In the genomic region with DNA sequence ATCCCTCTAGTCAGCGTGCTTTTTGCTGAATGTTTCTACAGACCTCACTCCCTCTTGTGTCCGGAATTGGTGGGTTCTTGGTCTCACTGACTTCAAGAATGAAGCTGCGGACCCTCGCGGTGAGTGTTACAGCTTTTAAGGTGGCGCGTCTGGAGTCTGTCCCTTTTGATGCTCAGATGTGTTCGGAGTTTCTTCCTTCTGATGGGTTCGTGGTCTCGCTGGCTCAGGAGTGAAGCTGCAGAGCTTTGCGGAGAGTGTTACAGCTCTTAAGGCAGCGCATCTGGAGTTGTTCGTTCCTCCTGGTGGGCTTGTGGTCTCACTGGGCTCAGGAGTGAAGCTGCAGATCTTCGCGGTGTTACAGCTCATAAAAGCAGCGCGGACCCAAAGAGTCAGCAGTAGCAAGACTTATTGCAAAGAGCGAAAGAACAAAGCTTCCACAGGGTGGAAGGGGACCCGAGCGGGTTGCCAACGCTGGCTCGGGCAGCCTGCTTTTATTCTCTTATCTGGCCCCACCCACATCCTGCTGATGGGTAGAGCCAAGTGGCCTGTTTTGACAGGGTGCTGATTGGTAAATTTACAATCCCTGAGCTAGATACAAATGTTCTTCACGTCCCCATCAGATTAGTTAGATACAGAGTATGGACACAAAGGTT, we compare ENCODE assay signal across 10 cellular contexts. TPM values are rescaled to one million over a fixed set of nuclear protein-coding genes. Genes with fewer than 3 reads are reported as not detected.
DNase-seq lines count a peak whose midpoint lies in the region; ATAC-seq and TF ChIP-seq lines count a peak whose summit lies in the region.
"Not testable (repeated sequence)": the region's sequence is repeated elsewhere in the genome, so short reads cannot be mapped to it uniquely, and the experiment has no call there.
"Had no signal": no experiment of that assay in that cellular context is flagged by ENCODE, and none has a peak within 500 bp of the region (broad histone marks: within the 10 kb centered on the region; RNA-seq: fewer than 3 reads in every experiment).

No MANE protein-coding gene starts in this region.

- CTCF ChIA-PET in CD8-positive, alpha-beta T cell (lab: Charles Lee) = interaction anchor here (1.2 to 5.1 kb wide), 7 partner anchors 11 to 161 kb away, joined by 3 to 45 read pairs (median 10); no protein-coding TSS in a partner anchor
- CTCF ChIA-PET in activated CD8-positive, alpha-beta T cell treated with anti-CD3 and anti-CD28 coated beads, Interleukin-2, amount 10 ng/mL, durations not matched to agents 7 days and 5 days (lab: Charles Lee) = interaction anchor here (0.8 to 24.6 kb wide), 6 partner anchors 9 to 318 kb away, joined by 3 to 401 read pairs (median 11); a partner anchor contains a TSS
- CTCF ChIA-PET in activated naive CD4-positive, alpha-beta T cell treated with anti-CD3 and anti-CD28 coated beads for 36 hours (lab: Charles Lee) = interaction anchor here (0.6 to 1.8 kb wide), 5 partner anchors 10 to 75 kb away, joined by 3 to 7 read pairs (median 5); no protein-coding TSS in a partner anchor

- H3K4me1 Mint-ChIP-seq in CD8-positive, alpha-beta T cell (ENCODE audit: low read depth) = peaks cover 72% of the 10 kb centered on the region
- peaks cover 65% of the 10 kb centered on the region for H3K4me1 Mint-ChIP-seq in T-helper 1 cell treated with Interleukin-12 subunit alpha and Interleukin-12 subunit beta and Interleukin-4 antibody, amounts not matched to agents 30 μg/mL and 1 μg/mL, for 36 hours (ENCODE audit: low read depth)
- peaks cover 79% of the 10 kb centered on the region for H3K4me1 Mint-ChIP-seq in activated CD8-positive, alpha-beta T cell treated with anti-CD3 and anti-CD28 coated beads, Interleukin-2, amount 10 ng/mL, durations not matched to agents 7 days and 5 days (ENCODE audit: low read depth)
- peaks cover 56% of the 10 kb centered on the region for H3K4me1 Mint-ChIP-seq in activated naive CD4-positive, alpha-beta T cell treated with anti-CD3 and anti-CD28 coated beads for 36 hours (ENCODE audit: low read depth)
- H3K4me1 Mint-ChIP-seq in dendritic cell treated with granulocyte-macrophage colony-stimulating factor and Interleukin-4, amounts not matched to agents 40 ng/mL and 50 ng/mL, for 4 days (ENCODE audit: low read depth) = peaks cover 81% of the 10 kb centered on the region
- H3K4me1 Mint-ChIP-seq in naive thymus-derived CD8-positive, alpha-beta T cell = peaks cover 37 to 85% (median 69%) of the 10 kb centered on the region in 4 donors
- H3K4me1 Mint-ChIP-seq in stimulated activated naive B cell treated with anti-CD40 and anti-IgM and Interleukin-4, amounts not matched to agents 10 μg/mL and 1 μg/mL and 100 μg/mL, for 72 hours = peaks cover 36 to 73% of the 10 kb centered on the region in 2 donors

- not testable (repeated sequence) for H3K27me3 Mint-ChIP-seq in CD8-positive, alpha-beta T cell (ENCODE audit: low read depth); T-helper 1 cell treated with Interleukin-12 subunit alpha and Interleukin-12 subunit beta and Interleukin-4 antibody, amounts not matched to agents 30 μg/mL and 1 μg/mL, for 36 hours (ENCODE audit: low read depth); activated CD8-positive, alpha-beta T cell treated with anti-CD3 and anti-CD28 coated beads, Interleukin-2, amount 10 ng/mL, durations not matched to agents 7 days and 5 days (ENCODE audit: low read depth); activated naive CD4-positive, alpha-beta T cell treated with anti-CD3 and anti-CD28 coated beads for 36 hours (ENCODE audit: low read depth); dendritic cell treated with granulocyte-macrophage colony-stimulating factor and Interleukin-4, amounts not matched to agents 40 ng/mL and 50 ng/mL, for 4 days; naive thymus-derived CD8-positive, alpha-beta T cell; stimulated activated naive B cell treated with anti-CD40 and anti-IgM and Interleukin-4, amounts not matched to agents 10 μg/mL and 1 μg/mL and 100 μg/mL, for 72 hours

- peak overlapping the region; percentile 94 for H3K27ac Mint-ChIP-seq in CD8-positive, alpha-beta T cell
- peak overlapping the region; percentile 69 for H3K27ac Mint-ChIP-seq in T-helper 1 cell treated with Interleukin-12 subunit alpha and Interleukin-12 subunit beta and Interleukin-4 antibody, amounts not matched to agents 30 μg/mL and 1 μg/mL, for 36 hours
- H3K27ac Mint-ChIP-seq in activated CD8-positive, alpha-beta T cell treated with anti-CD3 and anti-CD28 coated beads, Interleukin-2, amount 10 ng/mL, durations not matched to agents 7 days and 5 days = peak overlapping the region; percentile 86
- H3K27ac Mint-ChIP-seq in activated naive CD4-positive, alpha-beta T cell treated with anti-CD3 and anti-CD28 coated beads for 36 hours = not testable (repeated sequence)
- H3K27ac Mint-ChIP-seq in dendritic cell treated with granulocyte-macrophage colony-stimulating factor and Interleukin-4, amounts not matched to agents 40 ng/mL and 50 ng/mL, for 4 days = peak overlapping the region; percentile 100
- peak overlapping the region; percentile 87 to 96 (median 94) for H3K27ac Mint-ChIP-seq in naive thymus-derived CD8-positive, alpha-beta T cell
- peak overlapping the region; percentile 31 for H3K27ac Mint-ChIP-seq in stimulated activated naive B cell treated with anti-CD40 and anti-IgM and Interleukin-4, amounts not matched to agents 10 μg/mL and 1 μg/mL and 100 μg/mL, for 72 hours

- not testable (repeated sequence) for H3K36me3 ChIP-seq in CD8-positive, alpha-beta T cell (ENCODE audit: insufficient read depth, low read length)

- not testable (repeated sequence) for ATAC-seq in CD8-positive, alpha-beta T cell; activated CD8-positive, alpha-beta T cell treated with anti-CD3 and anti-CD28 coated beads, Interleukin-2, amount 10 ng/mL, durations not matched to agents 7 days and 5 days; naive thymus-derived CD8-positive, alpha-beta T cell; stimulated activated naive B cell treated with anti-CD40 and anti-IgM and Interleukin-4, amounts not matched to agents 10 μg/mL and 1 μg/mL and 100 μg/mL, for 72 hours (replicated peaks)

- H3K36me3 Mint-ChIP-seq in CD8-positive, alpha-beta T cell; activated naive CD4-positive, alpha-beta T cell treated with anti-CD3 and anti-CD28 coated beads for 36 hours (ENCODE audit: low read depth); naive thymus-derived CD8-positive, alpha-beta T cell; stimulated activated naive B cell treated with anti-CD40 and anti-IgM and Interleukin-4, amounts not matched to agents 10 μg/mL and 1 μg/mL and 100 μg/mL, for 72 hours: not testable (repeated sequence)
- H3K36me3 Mint-ChIP-seq in T-helper 1 cell treated with Interleukin-12 subunit alpha and Interleukin-12 subunit beta and Interleukin-4 antibody, amounts not matched to agents 30 μg/mL and 1 μg/mL, for 36 hours (ENCODE audit: low read depth) = peaks cover 26% of the 10 kb centered on the region
- H3K36me3 Mint-ChIP-seq in activated CD8-positive, alpha-beta T cell treated with anti-CD3 and anti-CD28 coated beads, Interleukin-2, amount 10 ng/mL, durations not matched to agents 7 days and 5 days (ENCODE audit: low read depth) = peaks cover 45% of the 10 kb centered on the region
- H3K36me3 Mint-ChIP-seq in dendritic cell treated with granulocyte-macrophage colony-stimulating factor and Interleukin-4, amounts not matched to agents 40 ng/mL and 50 ng/mL, for 4 days (ENCODE audit: low read depth) = peaks cover 15% of the 10 kb centered on the region

- peak overlapping the region; percentile 83 for H3K4me3 Mint-ChIP-seq in CD8-positive, alpha-beta T cell
- H3K4me3 Mint-ChIP-seq in T-helper 1 cell treated with Interleukin-12 subunit alpha and Interleukin-12 subunit beta and Interleukin-4 antibody, amounts not matched to agents 30 μg/mL and 1 μg/mL, for 36 hours = peak overlapping the region; percentile 31
- peak overlapping the region; percentile 65 for H3K4me3 Mint-ChIP-seq in activated CD8-positive, alpha-beta T cell treated with anti-CD3 and anti-CD28 coated beads, Interleukin-2, amount 10 ng/mL, durations not matched to agents 7 days and 5 days
- H3K4me3 Mint-ChIP-seq in activated naive CD4-positive, alpha-beta T cell treated with anti-CD3 and anti-CD28 coated beads for 36 hours = peak overlapping the region; percentile 39
- peak overlapping the region; percentile 30 for H3K4me3 Mint-ChIP-seq in dendritic cell treated with granulocyte-macrophage colony-stimulating factor and Interleukin-4, amounts not matched to agents 40 ng/mL and 50 ng/mL, for 4 days
- peak overlapping the region; percentile 74 to 96 (median 87) for H3K4me3 Mint-ChIP-seq in naive thymus-derived CD8-positive, alpha-beta T cell
- H3K4me3 Mint-ChIP-seq in stimulated activated naive B cell treated with anti-CD40 and anti-IgM and Interleukin-4, amounts not matched to agents 10 μg/mL and 1 μg/mL and 100 μg/mL, for 72 hours = not testable (repeated sequence)

- H3K4me1 ChIP-seq in CD8-positive, alpha-beta T cell (ENCODE audit: insufficient read depth, low read length) = peaks cover 70% of the 10 kb centered on the region

- H3K9me3 Mint-ChIP-seq in CD8-positive, alpha-beta T cell; T-helper 1 cell treated with Interleukin-12 subunit alpha and Interleukin-12 subunit beta and Interleukin-4 antibody, amounts not matched to agents 30 μg/mL and 1 μg/mL, for 36 hours; activated CD8-positive, alpha-beta T cell treated with anti-CD3 and anti-CD28 coated beads, Interleukin-2, amount 10 ng/mL, durations not matched to agents 7 days and 5 days (ENCODE audit: insufficient read depth); activated naive CD4-positive, alpha-beta T cell treated with anti-CD3 and anti-CD28 coated beads for 36 hours; dendritic cell treated with granulocyte-macrophage colony-stimulating factor and Interleukin-4, amounts not matched to agents 40 ng/mL and 50 ng/mL, for 4 days; stimulated activated naive B cell treated with anti-CD40 and anti-IgM and Interleukin-4, amounts not matched to agents 10 μg/mL and 1 μg/mL and 100 μg/mL, for 72 hours: not testable (repeated sequence)
- peaks cover 0 to 11% (median 0%) of the 10 kb centered on the region in 9 donors for H3K9me3 Mint-ChIP-seq in naive thymus-derived CD8-positive, alpha-beta T cell

- TF ChIP-seq CTCF in CD8-positive, alpha-beta T cell (IDR thresholded peaks at IDR 0.05) = not testable (repeated sequence)

- intact Hi-C loops in CD8-positive, alpha-beta T cell (cut with DNase I, micrococcal nuclease); activated naive CD4-positive, alpha-beta T cell treated with anti-CD3 and anti-CD28 coated beads for 36 hours (cut with micrococcal nuclease); dendritic cell treated with granulocyte-macrophage colony-stimulating factor and Interleukin-4, amounts not matched to agents 40 ng/mL and 50 ng/mL, for 4 days (cut with micrococcal nuclease): not testable (repeated sequence)

- not testable (repeated sequence) for H3K9me3 ChIP-seq in CD8-positive, alpha-beta T cell (ENCODE audit: low read length)

- H3K27ac ChIP-seq in CD8-positive, alpha-beta T cell (ENCODE audit: low read depth, low read length) = not testable (repeated sequence)

- POLR2A ChIA-PET in CD8-positive, alpha-beta T cell (lab: Charles Lee) = interaction anchor here (0.7 to 7.8 kb wide), 8 partner anchors 10 to 252 kb away, joined by 3 to 87 read pairs (median 4); a partner anchor contains a TSS
- POLR2A ChIA-PET in activated CD8-positive, alpha-beta T cell treated with anti-CD3 and anti-CD28 coated beads, Interleukin-2, amount 10 ng/mL, durations not matched to agents 7 days and 5 days (lab: Charles Lee) = interaction anchor here (0.9 to 7.7 kb wide), 5 partner anchors 10 to 47 kb away, joined by 5 to 66 read pairs (median 8); a partner anchor contains a TSS
- POLR2A ChIA-PET in naive thymus-derived CD8-positive, alpha-beta T cell (lab: Charles Lee) = interaction anchor here (0.6 to 9.0 kb wide), 13 partner anchors 10 to 154 kb away, joined by 3 to 163 read pairs (median 7); a partner anchor contains a TSS

- H3K4me3 ChIP-seq in CD8-positive, alpha-beta T cell (ENCODE audit: low read depth, low read length) = peak overlapping the region; percentile 2

- DNase-seq in CD8-positive, alpha-beta T cell; activated CD8-positive, alpha-beta T cell treated with anti-CD3 and anti-CD28 coated beads, Interleukin-2, amount 10 ng/mL, durations not matched to agents 7 days and 5 days; stimulated activated naive B cell treated with anti-CD40 and anti-IgM and Interleukin-4, amounts not matched to agents 10 μg/mL and 1 μg/mL and 100 μg/mL, for 72 hours: not testable (repeated sequence)
- DNase-seq in activated naive CD4-positive, alpha-beta T cell treated with anti-CD3 and anti-CD28 coated beads for 36 hours = peak; percentile 46
- peak in 4 of 10 donors; percentile 24 to 69 (median 38) for DNase-seq in naive thymus-derived CD8-positive, alpha-beta T cell

- H3K27me3 ChIP-seq in CD8-positive, alpha-beta T cell (ENCODE audit: insufficient read depth, low read length) = not testable (repeated sequence)

RNA-seq across cellular contexts. Expression of a gene that starts 8.5 kb away (rescaled TPM):
- total RNA-seq in CD8-positive, alpha-beta T cell = 100 to 1,000 TPM; 295 to 299 TPM
- 100 to 1,000 TPM; 202 to 210 TPM for total RNA-seq in activated CD8-positive, alpha-beta T cell treated with anti-CD3 and anti-CD28 coated beads, Interleukin-2, amount 10 ng/mL, durations not matched to agents 7 days and 5 days
- total RNA-seq in activated naive CD4-positive, alpha-beta T cell treated with anti-CD3 and anti-CD28 coated beads for 36 hours = 10 to 100 TPM; 11.3 to 16.1 TPM
- 100 to 1,000 TPM; 205 to 217 TPM for total RNA-seq in naive thymus-derived CD8-positive, alpha-beta T cell
- 100 to 1,000 TPM in 2 of 3 donors, 10 to 100 TPM in 1; 99.2 to 185 (median 147) TPM for polyA plus RNA-seq in naive thymus-derived CD8-positive, alpha-beta T cell
- total RNA-seq: HT1080, MCF 10A had no signal

RNA-seq across cellular contexts. Expression of a gene that starts 48.5 kb away (rescaled TPM):
- 1 to 10 TPM; 1.7 TPM for total RNA-seq in CD8-positive, alpha-beta T cell
- 1 to 10 TPM; 1.8 to 2.5 TPM for total RNA-seq in activated CD8-positive, alpha-beta T cell treated with anti-CD3 and anti-CD28 coated beads, Interleukin-2, amount 10 ng/mL, durations not matched to agents 7 days and 5 days
- total RNA-seq in activated naive CD4-positive, alpha-beta T cell treated with anti-CD3 and anti-CD28 coated beads for 36 hours = under 1 TPM; 0.15 to 0.21 TPM
- total RNA-seq in naive thymus-derived CD8-positive, alpha-beta T cell = 1 to 10 TPM; 4.8 to 9.2 TPM
- 1 to 10 TPM in 2 of 3 donors, under 1 TPM in 1; 0.05 to 1.5 (median 1.0) TPM for polyA plus RNA-seq in naive thymus-derived CD8-positive, alpha-beta T cell
- total RNA-seq: HT1080, MCF 10A, Right ventricle myocardium superior had no signal

Comparison
In these comparisons a context has a peak if more than half of its experiments do, and no peak if none do; other contexts are left out.
1. RNA of a gene that starts 8.5 kb away (total RNA-seq): 295 to 299 TPM in CD8-positive, alpha-beta T cell, 205 to 217 TPM in naive thymus-derived CD8-positive, alpha-beta T cell and 202 to 210 TPM in activated CD8-positive, alpha-beta T cell treated with anti-CD3 and anti-CD28 coated beads, Interleukin-2, amount 10 ng/mL, durations not matched to agents 7 days and 5 days; 11.3 to 16.1 TPM in activated naive CD4-positive, alpha-beta T cell treated with anti-CD3 and anti-CD28 coated beads for 36 hours; every median in the first group is over 10 times any median in the second.